ENCODE assay signal across 13 cellular contexts in the genomic region with DNA sequence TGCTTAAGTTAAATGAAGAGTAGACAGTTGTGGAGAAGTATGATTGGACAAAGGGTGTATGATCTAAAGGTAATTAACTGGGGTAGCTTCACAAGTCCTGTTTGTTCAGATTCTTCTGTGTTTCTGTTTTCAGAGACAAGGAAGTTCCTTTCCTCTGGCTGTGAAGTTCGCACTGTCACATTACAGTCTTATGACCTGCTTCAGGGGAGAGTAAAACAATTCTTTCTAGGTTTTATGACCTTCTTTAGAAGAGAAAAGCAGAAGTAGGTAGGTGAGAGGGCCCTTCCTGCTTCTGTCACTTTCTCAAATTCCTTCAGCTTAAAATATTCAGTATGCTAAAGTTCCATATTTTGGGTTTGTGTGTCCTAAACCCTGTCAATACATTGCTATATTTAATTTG.
DNase-seq lines count a peak whose midpoint lies in the region; ATAC-seq lines count a peak whose summit lies in the region.
"Had no signal": no experiment of that assay in that cellular context is flagged by ENCODE, and none has a peak within 500 bp of the region (broad histone marks: within the 10 kb centered on the region; RNA-seq: fewer than 3 reads in every experiment).

No MANE protein-coding gene starts in this region.

- H3K27ac ChIP-seq in SJCRH30 = peak overlapping the region; percentile 50
- H3K27ac ChIP-seq: GM23248, HL-60 had no signal

- H3K9me3 ChIP-seq in SJCRH30 (replicated peaks) = no peaks in the 10 kb centered on the region

- no peaks in the 10 kb centered on the region for H3K27me3 ChIP-seq in SJCRH30

- H3K4me3 ChIP-seq in SJCRH30 = no peak overlapping the region
- H3K4me3 ChIP-seq: GM23248 had no signal

- ATAC-seq in GM18868 (IDR thresholded peaks at IDR 0.05; ENCODE audit: unreplicated experiment) = peak; percentile 75
- no peak for ATAC-seq in HG03432 (IDR thresholded peaks at IDR 0.05; ENCODE audit: unreplicated experiment)
- no peak for ATAC-seq in HG03045 (IDR thresholded peaks at IDR 0.05; ENCODE audit: unreplicated experiment)
- no peak for ATAC-seq in HG02973 (IDR thresholded peaks at IDR 0.05; ENCODE audit: unreplicated experiment)
- ATAC-seq: HCT116 had no signal

- H3K36me3 ChIP-seq in SJCRH30 = no peaks in the 10 kb centered on the region

- H3K4me1 ChIP-seq in SJCRH30 = peaks cover 11% of the 10 kb centered on the region

- in situ Hi-C loops in KBM-7 (cut with MboI; ENCODE audit: low pct_unique_long_range_greater_than_20kb, low sequenced_read_pairs) = no loop called here

- DNase-seq in KBM-7 (peak; percentile 52), SJCRH30 (peak in 1 of 2 experiments; percentile 12), renal cortical epithelial cell (ENCODE audit: low read depth) (peak; percentile 6)
- DNase-seq: C1 segment of cervical spinal cord; CD4-positive, alpha-beta memory T cell; DMS79; GM23248 had no signal
